In the genomic region with DNA sequence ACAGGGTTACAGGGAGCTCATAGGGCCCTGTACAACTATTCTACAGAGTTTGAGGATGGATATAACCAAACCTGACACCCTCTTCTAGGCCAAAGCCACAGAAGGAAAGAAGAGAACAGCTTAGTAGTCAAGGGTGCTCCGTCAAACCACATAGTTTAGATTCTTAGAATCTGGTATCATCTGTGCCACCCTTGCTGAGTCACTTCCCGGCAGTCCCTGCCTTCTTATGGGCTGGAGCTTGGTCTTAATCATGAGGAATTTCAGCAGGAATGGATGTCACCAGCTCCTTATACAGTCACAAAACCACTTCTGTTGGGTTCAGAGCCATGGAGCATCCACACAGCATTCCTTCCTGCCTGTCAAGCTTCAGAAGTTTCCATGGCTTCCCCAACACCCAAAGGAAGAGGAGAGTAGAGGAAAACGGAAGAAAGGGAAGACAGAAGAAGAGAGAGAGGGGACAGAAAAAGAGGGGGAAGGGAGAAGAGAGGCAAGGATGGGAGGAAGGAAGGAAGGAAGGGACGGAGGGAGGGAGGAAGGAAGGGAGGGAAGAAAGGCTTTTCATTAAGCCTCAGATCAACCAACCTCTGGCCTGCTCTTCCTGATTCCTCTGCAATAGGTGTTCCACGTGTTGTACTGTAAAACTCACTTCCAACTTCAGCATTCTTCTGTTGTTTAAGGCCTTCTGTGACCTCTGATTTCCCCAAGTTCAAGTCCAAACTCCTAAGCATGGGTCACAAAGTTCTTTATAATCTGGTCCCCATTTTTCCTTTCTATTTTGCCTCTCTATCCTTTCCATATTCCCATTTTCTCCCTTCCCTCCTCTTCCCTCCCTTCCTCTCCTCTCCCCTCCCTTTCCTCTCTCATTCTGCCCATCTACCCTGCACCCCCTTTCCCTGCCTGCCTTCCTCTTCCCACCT, we compare ENCODE assay signal across 9 cellular contexts.
A peak's percentile ranks its signal among the peaks of the same experiment; 100 is the strongest.
DNase-seq lines count a peak whose midpoint lies in the region; ATAC-seq, FAIRE-seq and TF ChIP-seq lines count a peak whose summit lies in the region.
"Had no signal": no experiment of that assay in that cellular context is flagged by ENCODE, and none has a peak within 500 bp of the region (broad histone marks: within the 10 kb centered on the region; RNA-seq: fewer than 3 reads in every experiment).

No MANE protein-coding gene starts in this region.

- H3K9ac ChIP-seq in K562 (ENCODE audit: insufficient read depth in 1 of 2, low read depth in 2 of 2, low read length in 2 of 2), result peak overlapping the region in 1 of 2 experiments; percentile 37; a peak in 2 of 4 replicates

- 7% methylated on average over 3 of the region's 5 CpGs for WGBS in K562 (ENCODE audit: insufficient coverage, low coverage, missing lambda C conversion rate)

- no peaks in the 10 kb centered on the region for H3K9me1 ChIP-seq in K562 (ENCODE audit: control insufficient read depth, insufficient read depth, low read length)

- CTCF ChIA-PET in K562 (lab: Yijun Ruan, JAX; ENCODE audit: low intra/inter-chr PET ratio), result no interaction called here

- TF ChIP-seq CTCF in K562 (IDR thresholded peaks at IDR 0.05 in 2 of 3, conservative IDR thresholded peaks at IDR 0.05 in 1 of 3; ENCODE audit: insufficient read depth in 2 of 3, low read depth in 1 of 3, low read length in 3 of 3) (no peak), WERI-Rb-1 (IDR thresholded peaks at IDR 0.05; ENCODE audit: low read depth, low read length) (no peak), progenitor cell of endocrine pancreas (IDR thresholded peaks at IDR 0.05; ENCODE audit: unreplicated experiment) (no peak)

- TF ChIP-seq POLR2A in K562 (conservative IDR thresholded peaks at IDR 0.05), result no peak

- no peaks in the 10 kb centered on the region for H3K9me3 Mint-ChIP-seq in progenitor cell of endocrine pancreas (ENCODE audit: low read depth)

- DNase-seq in CMK (ENCODE audit: low read depth), result peak; percentile 42
- DNase-seq in M059J (ENCODE audit: low read depth), result peak; percentile 99
- peak; percentile 15 to 73 (median 34) for DNase-seq in K562 (ENCODE audit: extremely low read depth in 1 of 4, low spot score in 3 of 4)
- DNase-seq in mucosa of gallbladder (ENCODE audit: low spot score), result peak; percentile 14
- DNase-seq in globus pallidus (ENCODE audit: low spot score), result no peak
- DNase-seq in WERI-Rb-1, result no peak
- DNase-seq in progenitor cell of endocrine pancreas (ENCODE audit: low spot score, unreplicated experiment), result no peak

- H3K27ac Mint-ChIP-seq in progenitor cell of endocrine pancreas, result no peak overlapping the region

- BruUV-seq in K562 (replicated peaks; lab: Mats Ljungman, UMichigan), result no TSS peak

- POLR2A ChIA-PET in K562 (lab: Yijun Ruan, JAX), result interaction anchor here (0.6 to 0.8 kb wide), 3 partner anchors 18 to 215 kb away, joined by 3 read pairs; no protein-coding TSS in a partner anchor

- H3K4me3 ChIP-seq in K562 (no peak overlapping the region), WERI-Rb-1 (ENCODE audit: low read depth, low read length) (no peak overlapping the region)
- H3K4me3 ChIP-seq: GM12878 had no signal

- in situ Hi-C loops in K562 (cut with MboI), result loop anchor here (10.0 kb wide), 1 partner anchor 321 kb away; no protein-coding TSS in a partner anchor

- no peak overlapping the region for H3K4me3 Mint-ChIP-seq in progenitor cell of endocrine pancreas (ENCODE audit: low read depth)

- peak; percentile 92 for FAIRE-seq in K562 (lab: Jason Lieb, UNC)
- FAIRE-seq: GM12878 had no signal

- ATAC-seq in K562, result peak; percentile 31
- ATAC-seq in GM19395 (IDR thresholded peaks at IDR 0.05; ENCODE audit: unreplicated experiment), result no peak
- ATAC-seq: GM12878 had no signal

- H3K27me3 Mint-ChIP-seq in progenitor cell of endocrine pancreas, result no peaks in the 10 kb centered on the region

- H3K36me3 ChIP-seq in K562 (ENCODE audit: control insufficient read depth, insufficient read depth, low read length) (no peaks in the 10 kb centered on the region), WERI-Rb-1 (no peaks in the 10 kb centered on the region)

- no peaks in the 10 kb centered on the region for H3K27me3 ChIP-seq in K562 (ENCODE audit: control insufficient read depth in 2 of 2, insufficient read depth in 2 of 2, low read length in 2 of 2)
- no peaks in the 10 kb centered on the region for H3K27me3 ChIP-seq in WERI-Rb-1 (ENCODE audit: insufficient read depth, low read depth, severe bottlenecking)

- H3K9me3 ChIP-seq in K562 (replicated peaks; ENCODE audit: control insufficient read depth, insufficient read depth, low read depth, low read length), result no peaks in the 10 kb centered on the region
- peaks cover 5% of the 10 kb centered on the region for H3K9me3 ChIP-seq in WERI-Rb-1 (ENCODE audit: severe bottlenecking)

- no peak for TF ChIP-seq RAD21 in K562 (CRISPR knock-in tag; conservative IDR thresholded peaks at IDR 0.05 in 1 of 2, IDR thresholded peaks at IDR 0.05 in 1 of 2)

- H2AFZ ChIP-seq in K562 (ENCODE audit: low read depth, low read length), result peak overlapping the region; percentile 84

- H3K4me1 ChIP-seq in K562 (replicated peaks in 1 of 2; ENCODE audit: control insufficient read depth in 2 of 2, insufficient read depth in 2 of 2, low read length in 2 of 2), result peaks cover 21 to 60% of the 10 kb centered on the region in 2 experiments

- no peaks in the 10 kb centered on the region for H3K36me3 Mint-ChIP-seq in progenitor cell of endocrine pancreas (ENCODE audit: insufficient read depth)

- no peaks in the 10 kb centered on the region for H4K20me1 ChIP-seq in K562 (replicated peaks; ENCODE audit: control insufficient read depth, insufficient read depth, low read length)

- no peaks in the 10 kb centered on the region for H3K4me1 Mint-ChIP-seq in progenitor cell of endocrine pancreas (ENCODE audit: low read depth)

- intact Hi-C loops in K562 (cut with micrococcal nuclease), result loop anchor here (5.0 kb wide), 2 partner anchors 44 to 46 kb away; no protein-coding TSS in a partner anchor

- H3K79me2 ChIP-seq in K562 (ENCODE audit: control insufficient read depth, insufficient read depth, low read length), result no peaks in the 10 kb centered on the region

- H3K27ac ChIP-seq in K562 (ENCODE audit: extremely low read depth, low read depth, low read length) (peak overlapping the region; percentile 83), WERI-Rb-1 (no peak overlapping the region)

- H3K4me2 ChIP-seq in K562 (ENCODE audit: insufficient read depth, low read length), result peak overlapping the region; percentile 52

- TF ChIP-seq EP300 in K562 (IDR thresholded peaks at IDR 0.05; ENCODE audit: low read length), result peak; percentile 45; the same call in 1 of the 2 replicates

TF ChIP-seq in K562, 482 proteins besides CTCF, POLR2A, EP300 and RAD21 (continues in another document):
- TF ChIP-seq, protein P1, sequence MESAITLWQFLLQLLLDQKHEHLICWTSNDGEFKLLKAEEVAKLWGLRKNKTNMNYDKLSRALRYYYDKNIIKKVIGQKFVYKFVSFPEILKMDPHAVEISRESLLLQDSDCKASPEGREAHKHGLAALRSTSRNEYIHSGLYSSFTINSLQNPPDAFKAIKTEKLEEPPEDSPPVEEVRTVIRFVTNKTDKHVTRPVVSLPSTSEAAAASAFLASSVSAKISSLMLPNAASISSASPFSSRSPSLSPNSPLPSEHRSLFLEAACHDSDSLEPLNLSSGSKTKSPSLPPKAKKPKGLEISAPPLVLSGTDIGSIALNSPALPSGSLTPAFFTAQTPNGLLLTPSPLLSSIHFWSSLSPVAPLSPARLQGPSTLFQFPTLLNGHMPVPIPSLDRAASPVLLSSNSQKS (CRISPR knock-in tag; IDR thresholded peaks at IDR 0.05), result no peak
- TF ChIP-seq CC2D1A (IDR thresholded peaks at IDR 0.05) (0 out of 2 replicates have a peak, but pooled peaks have one; percentile 19), RBM14 (IDR thresholded peaks at IDR 0.05; ENCODE audit: borderline replicate concordance, insufficient read depth, low read depth, low read length) (no peak), PTTG1 (tag; IDR thresholded peaks at IDR 0.05; ENCODE audit: low read depth) (no peak), ZNF589 (CRISPR knock-in tag; IDR thresholded peaks at IDR 0.05; ENCODE audit: low read depth) (0 out of 2 replicates have a peak, but pooled peaks have one; percentile 60), ZNF76 (CRISPR knock-in tag; IDR thresholded peaks at IDR 0.05; ENCODE audit: borderline replicate concordance) (0 out of 2 replicates have a peak, but pooled peaks have one; percentile 40)
- TF ChIP-seq, protein P2, sequence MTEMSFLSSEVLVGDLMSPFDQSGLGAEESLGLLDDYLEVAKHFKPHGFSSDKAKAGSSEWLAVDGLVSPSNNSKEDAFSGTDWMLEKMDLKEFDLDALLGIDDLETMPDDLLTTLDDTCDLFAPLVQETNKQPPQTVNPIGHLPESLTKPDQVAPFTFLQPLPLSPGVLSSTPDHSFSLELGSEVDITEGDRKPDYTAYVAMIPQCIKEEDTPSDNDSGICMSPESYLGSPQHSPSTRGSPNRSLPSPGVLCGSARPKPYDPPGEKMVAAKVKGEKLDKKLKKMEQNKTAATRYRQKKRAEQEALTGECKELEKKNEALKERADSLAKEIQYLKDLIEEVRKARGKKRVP (CRISPR knock-in tag; IDR thresholded peaks at IDR 0.05), result no peak
- TF ChIP-seq, protein P3, sequence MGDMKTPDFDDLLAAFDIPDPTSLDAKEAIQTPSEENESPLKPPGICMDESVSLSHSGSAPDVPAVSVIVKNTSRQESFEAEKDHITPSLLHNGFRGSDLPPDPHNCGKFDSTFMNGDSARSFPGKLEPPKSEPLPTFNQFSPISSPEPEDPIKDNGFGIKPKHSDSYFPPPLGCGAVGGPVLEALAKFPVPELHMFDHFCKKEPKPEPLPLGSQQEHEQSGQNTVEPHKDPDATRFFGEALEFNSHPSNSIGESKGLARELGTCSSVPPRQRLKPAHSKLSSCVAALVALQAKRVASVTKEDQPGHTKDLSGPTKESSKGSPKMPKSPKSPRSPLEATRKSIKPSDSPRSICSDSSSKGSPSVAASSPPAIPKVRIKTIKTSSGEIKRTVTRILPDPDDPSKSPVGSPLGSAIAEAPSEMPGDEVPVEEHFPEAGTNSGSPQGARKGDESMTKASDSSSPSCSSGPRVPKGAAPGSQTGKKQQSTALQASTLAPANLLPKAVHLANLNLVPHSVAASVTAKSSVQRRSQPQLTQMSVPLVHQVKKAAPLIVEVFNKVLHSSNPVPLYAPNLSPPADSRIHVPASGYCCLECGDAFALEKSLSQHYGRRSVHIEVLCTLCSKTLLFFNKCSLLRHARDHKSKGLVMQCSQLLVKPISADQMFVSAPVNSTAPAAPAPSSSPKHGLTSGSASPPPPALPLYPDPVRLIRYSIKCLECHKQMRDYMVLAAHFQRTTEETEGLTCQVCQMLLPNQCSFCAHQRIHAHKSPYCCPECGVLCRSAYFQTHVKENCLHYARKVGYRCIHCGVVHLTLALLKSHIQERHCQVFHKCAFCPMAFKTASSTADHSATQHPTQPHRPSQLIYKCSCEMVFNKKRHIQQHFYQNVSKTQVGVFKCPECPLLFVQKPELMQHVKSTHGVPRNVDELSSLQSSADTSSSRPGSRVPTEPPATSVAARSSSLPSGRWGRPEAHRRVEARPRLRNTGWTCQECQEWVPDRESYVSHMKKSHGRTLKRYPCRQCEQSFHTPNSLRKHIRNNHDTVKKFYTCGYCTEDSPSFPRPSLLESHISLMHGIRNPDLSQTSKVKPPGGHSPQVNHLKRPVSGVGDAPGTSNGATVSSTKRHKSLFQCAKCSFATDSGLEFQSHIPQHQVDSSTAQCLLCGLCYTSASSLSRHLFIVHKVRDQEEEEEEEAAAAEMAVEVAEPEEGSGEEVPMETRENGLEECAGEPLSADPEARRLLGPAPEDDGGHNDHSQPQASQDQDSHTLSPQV (IDR thresholded peaks at IDR 0.05), result peak; percentile 75

Comparison
In these comparisons a context has a peak if more than half of its experiments do, and no peak if none do; other contexts are left out.
1. DNase-seq: peak in CMK (single experiment), M059J (single experiment), K562 (4 of 4) and mucosa of gallbladder (single experiment); none in globus pallidus (single experiment), WERI-Rb-1 (single experiment) and progenitor cell of endocrine pancreas (single experiment).